Comparison of ENCODE assay signal across 12 cellular contexts in genomic region chr13:75353786-75354193, GRCh38.
DNase-seq lines count a peak whose midpoint lies in the region; ATAC-seq lines count a peak whose summit lies in the region.
"Had no signal": no experiment of that assay in that cellular context is flagged by ENCODE, and none has a peak within 500 bp of the region (broad histone marks: within the 10 kb centered on the region; RNA-seq: fewer than 3 reads in every experiment).

No MANE protein-coding gene starts in this region.

- H3K36me3 Mint-ChIP-seq in activated CD8-positive, alpha-beta T cell treated with anti-CD3 and anti-CD28 coated beads, Interleukin-2, amount 10 ng/mL, durations not matched to agents 7 days and 5 days (ENCODE audit: low read depth): no peaks in the 10 kb centered on the region

- DNase-seq in Right ventricle myocardium inferior (ENCODE audit: missing footprints) (no peak), cardiac septum (ENCODE audit: low spot score) (no peak), NCI-H510A treated with DMSO at 0.1 percent for 48 hours (lab: John Stamatoyannopoulos, UW) (no peak), SIG-M5 treated with dmso at 0.1 percent for 504 hours (lab: John Stamatoyannopoulos, UW; ENCODE audit: unreplicated experiment) (no peak)
- DNase-seq in activated CD8-positive, alpha-beta T cell treated with anti-CD3 and anti-CD28 coated beads, Interleukin-2, amount 10 ng/mL, durations not matched to agents 7 days and 5 days: no peak
- DNase-seq in stimulated activated naive CD8-positive, alpha-beta T cell treated with anti-CD3 and anti-CD28 coated beads, Interleukin-15, amount 100 ng/mL, for 72 hours: no peak
- DNase-seq: NCI-H1436 treated with DMSO at 0.1 percent for 48 hours; stimulated activated CD4-positive, alpha-beta T cell treated with anti-CD3 and anti-CD28 coated beads, Interleukin-2, amount 100 ng/mL, for 48 hours; T-helper 17 cell; transverse colon had no signal

- no peak overlapping the region for H3K27ac Mint-ChIP-seq in activated CD8-positive, alpha-beta T cell treated with anti-CD3 and anti-CD28 coated beads, Interleukin-2, amount 10 ng/mL, durations not matched to agents 7 days and 5 days
- no peak overlapping the region for H3K27ac Mint-ChIP-seq in stimulated activated naive CD8-positive, alpha-beta T cell treated with anti-CD3 and anti-CD28 coated beads, Interleukin-15, amount 100 ng/mL, for 72 hours
- H3K27ac Mint-ChIP-seq: T-helper 17 cell had no signal

- no peaks in the 10 kb centered on the region for H3K9me3 Mint-ChIP-seq in activated CD8-positive, alpha-beta T cell treated with anti-CD3 and anti-CD28 coated beads, Interleukin-2, amount 10 ng/mL, durations not matched to agents 7 days and 5 days (ENCODE audit: insufficient read depth)
- no peaks in the 10 kb centered on the region for H3K9me3 Mint-ChIP-seq in stimulated activated naive CD8-positive, alpha-beta T cell treated with anti-CD3 and anti-CD28 coated beads, Interleukin-15, amount 100 ng/mL, for 72 hours

- POLR2A ChIA-PET in activated CD8-positive, alpha-beta T cell treated with anti-CD3 and anti-CD28 coated beads, Interleukin-2, amount 10 ng/mL, durations not matched to agents 7 days and 5 days (lab: Charles Lee): interaction anchor here (1.4 kb wide), 1 partner anchor 27 kb away, joined by 7 read pairs; no protein-coding TSS in a partner anchor

- CTCF ChIA-PET in activated CD8-positive, alpha-beta T cell treated with anti-CD3 and anti-CD28 coated beads, Interleukin-2, amount 10 ng/mL, durations not matched to agents 7 days and 5 days (lab: Charles Lee): no interaction called here

- H3K4me1 Mint-ChIP-seq in activated CD8-positive, alpha-beta T cell treated with anti-CD3 and anti-CD28 coated beads, Interleukin-2, amount 10 ng/mL, durations not matched to agents 7 days and 5 days (ENCODE audit: low read depth): peaks cover 12% of the 10 kb centered on the region
- H3K4me1 Mint-ChIP-seq in stimulated activated naive CD8-positive, alpha-beta T cell treated with anti-CD3 and anti-CD28 coated beads, Interleukin-15, amount 100 ng/mL, for 72 hours: peaks cover 21% of the 10 kb centered on the region

- H3K27me3 Mint-ChIP-seq in activated CD8-positive, alpha-beta T cell treated with anti-CD3 and anti-CD28 coated beads, Interleukin-2, amount 10 ng/mL, durations not matched to agents 7 days and 5 days (ENCODE audit: low read depth): no peaks in the 10 kb centered on the region
- no peaks in the 10 kb centered on the region for H3K27me3 Mint-ChIP-seq in stimulated activated naive CD8-positive, alpha-beta T cell treated with anti-CD3 and anti-CD28 coated beads, Interleukin-15, amount 100 ng/mL, for 72 hours

- peak; percentile 78 for ATAC-seq in Right ventricle myocardium inferior
- ATAC-seq in HG02763 (IDR thresholded peaks at IDR 0.05; ENCODE audit: unreplicated experiment): peak; percentile 68
- peak; percentile 48 for ATAC-seq in activated CD8-positive, alpha-beta T cell treated with anti-CD3 and anti-CD28 coated beads, Interleukin-2, amount 10 ng/mL, durations not matched to agents 7 days and 5 days
- ATAC-seq in stimulated activated naive CD8-positive, alpha-beta T cell treated with anti-CD3 and anti-CD28 coated beads, Interleukin-15, amount 100 ng/mL, for 72 hours: peak; percentile 52
- no peak for ATAC-seq in GM18519 (IDR thresholded peaks at IDR 0.05; ENCODE audit: low FRiP score, unreplicated experiment)
- ATAC-seq: T-helper 17 cell had no signal

- no peak overlapping the region for H3K4me3 Mint-ChIP-seq in activated CD8-positive, alpha-beta T cell treated with anti-CD3 and anti-CD28 coated beads, Interleukin-2, amount 10 ng/mL, durations not matched to agents 7 days and 5 days
- H3K4me3 Mint-ChIP-seq in stimulated activated naive CD8-positive, alpha-beta T cell treated with anti-CD3 and anti-CD28 coated beads, Interleukin-15, amount 100 ng/mL, for 72 hours: no peak overlapping the region
- H3K4me3 Mint-ChIP-seq: T-helper 17 cell had no signal

- intact Hi-C loops in Right ventricle myocardium inferior (cut with DNase I): no loop called here
- intact Hi-C loops in cardiac septum (cut with DNase I): no loop called here
